Comparison of ENCODE assay signal across 1 cellular context in the genomic region with DNA sequence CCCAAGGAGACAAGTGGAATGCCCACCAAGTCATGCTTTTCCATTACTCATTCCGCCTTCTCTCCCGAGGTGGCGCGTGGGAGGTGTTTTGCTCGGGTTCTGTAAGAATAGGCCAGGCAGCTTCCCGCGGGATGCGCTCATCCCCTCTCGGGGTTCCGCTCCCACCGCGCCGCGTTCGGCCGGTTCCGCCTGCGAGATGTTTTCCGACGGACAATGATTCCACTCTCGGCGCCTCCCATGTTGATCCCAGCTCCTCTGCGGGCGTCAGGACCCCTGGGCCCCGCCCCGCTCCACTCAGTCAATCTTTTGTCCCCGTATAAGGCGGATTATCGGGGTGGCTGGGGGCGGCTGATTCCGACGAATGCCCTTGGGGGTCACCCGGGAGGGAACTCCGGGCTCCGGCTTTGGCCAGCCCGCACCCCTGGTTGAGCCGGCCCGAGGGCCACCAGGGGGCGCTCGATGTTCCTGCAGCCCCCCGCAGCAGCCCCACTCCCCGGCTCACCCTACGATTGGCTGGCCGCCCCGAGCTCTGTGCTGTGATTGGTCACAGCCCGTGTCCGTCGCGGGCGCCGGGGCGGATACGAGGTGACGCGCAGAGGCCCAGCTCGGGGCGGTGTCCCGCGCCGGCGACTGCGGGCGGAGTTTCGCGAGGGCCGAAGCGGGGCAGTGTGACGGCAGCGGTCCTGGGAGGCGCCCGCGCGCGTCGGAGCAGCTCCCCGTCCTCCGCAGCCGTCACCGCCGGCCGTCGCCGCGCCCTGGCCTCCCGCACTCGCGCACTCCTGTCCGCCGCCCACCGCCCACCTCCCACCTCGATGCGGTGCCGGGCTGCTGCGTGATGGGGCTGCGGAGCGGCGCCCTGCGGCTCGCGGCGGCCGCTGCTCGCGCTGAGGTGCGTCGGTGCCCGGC.
TF ChIP-seq lines count a peak whose summit lies in the region.

A gene with protein sequence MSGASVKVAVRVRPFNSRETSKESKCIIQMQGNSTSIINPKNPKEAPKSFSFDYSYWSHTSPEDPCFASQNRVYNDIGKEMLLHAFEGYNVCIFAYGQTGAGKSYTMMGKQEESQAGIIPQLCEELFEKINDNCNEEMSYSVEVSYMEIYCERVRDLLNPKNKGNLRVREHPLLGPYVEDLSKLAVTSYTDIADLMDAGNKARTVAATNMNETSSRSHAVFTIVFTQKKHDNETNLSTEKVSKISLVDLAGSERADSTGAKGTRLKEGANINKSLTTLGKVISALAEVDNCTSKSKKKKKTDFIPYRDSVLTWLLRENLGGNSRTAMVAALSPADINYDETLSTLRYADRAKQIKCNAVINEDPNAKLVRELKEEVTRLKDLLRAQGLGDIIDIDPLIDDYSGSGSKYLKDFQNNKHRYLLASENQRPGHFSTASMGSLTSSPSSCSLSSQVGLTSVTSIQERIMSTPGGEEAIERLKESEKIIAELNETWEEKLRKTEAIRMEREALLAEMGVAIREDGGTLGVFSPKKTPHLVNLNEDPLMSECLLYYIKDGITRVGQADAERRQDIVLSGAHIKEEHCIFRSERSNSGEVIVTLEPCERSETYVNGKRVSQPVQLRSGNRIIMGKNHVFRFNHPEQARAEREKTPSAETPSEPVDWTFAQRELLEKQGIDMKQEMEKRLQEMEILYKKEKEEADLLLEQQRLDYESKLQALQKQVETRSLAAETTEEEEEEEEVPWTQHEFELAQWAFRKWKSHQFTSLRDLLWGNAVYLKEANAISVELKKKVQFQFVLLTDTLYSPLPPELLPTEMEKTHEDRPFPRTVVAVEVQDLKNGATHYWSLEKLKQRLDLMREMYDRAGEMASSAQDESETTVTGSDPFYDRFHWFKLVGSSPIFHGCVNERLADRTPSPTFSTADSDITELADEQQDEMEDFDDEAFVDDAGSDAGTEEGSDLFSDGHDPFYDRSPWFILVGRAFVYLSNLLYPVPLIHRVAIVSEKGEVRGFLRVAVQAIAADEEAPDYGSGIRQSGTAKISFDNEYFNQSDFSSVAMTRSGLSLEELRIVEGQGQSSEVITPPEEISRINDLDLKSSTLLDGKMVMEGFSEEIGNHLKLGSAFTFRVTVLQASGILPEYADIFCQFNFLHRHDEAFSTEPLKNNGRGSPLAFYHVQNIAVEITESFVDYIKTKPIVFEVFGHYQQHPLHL (N-terminal part only) (plus strand): TSS at position 666 of the 906 bp plus-strand sequence. CDS start 21,759 bp downstream, outside the sequence.

TF ChIP-seq in HepG2, 621 proteins besides CTCF, POLR2A, EP300 and RAD21 (continued from another document and continues in another):
- TF ChIP-seq, protein P1, sequence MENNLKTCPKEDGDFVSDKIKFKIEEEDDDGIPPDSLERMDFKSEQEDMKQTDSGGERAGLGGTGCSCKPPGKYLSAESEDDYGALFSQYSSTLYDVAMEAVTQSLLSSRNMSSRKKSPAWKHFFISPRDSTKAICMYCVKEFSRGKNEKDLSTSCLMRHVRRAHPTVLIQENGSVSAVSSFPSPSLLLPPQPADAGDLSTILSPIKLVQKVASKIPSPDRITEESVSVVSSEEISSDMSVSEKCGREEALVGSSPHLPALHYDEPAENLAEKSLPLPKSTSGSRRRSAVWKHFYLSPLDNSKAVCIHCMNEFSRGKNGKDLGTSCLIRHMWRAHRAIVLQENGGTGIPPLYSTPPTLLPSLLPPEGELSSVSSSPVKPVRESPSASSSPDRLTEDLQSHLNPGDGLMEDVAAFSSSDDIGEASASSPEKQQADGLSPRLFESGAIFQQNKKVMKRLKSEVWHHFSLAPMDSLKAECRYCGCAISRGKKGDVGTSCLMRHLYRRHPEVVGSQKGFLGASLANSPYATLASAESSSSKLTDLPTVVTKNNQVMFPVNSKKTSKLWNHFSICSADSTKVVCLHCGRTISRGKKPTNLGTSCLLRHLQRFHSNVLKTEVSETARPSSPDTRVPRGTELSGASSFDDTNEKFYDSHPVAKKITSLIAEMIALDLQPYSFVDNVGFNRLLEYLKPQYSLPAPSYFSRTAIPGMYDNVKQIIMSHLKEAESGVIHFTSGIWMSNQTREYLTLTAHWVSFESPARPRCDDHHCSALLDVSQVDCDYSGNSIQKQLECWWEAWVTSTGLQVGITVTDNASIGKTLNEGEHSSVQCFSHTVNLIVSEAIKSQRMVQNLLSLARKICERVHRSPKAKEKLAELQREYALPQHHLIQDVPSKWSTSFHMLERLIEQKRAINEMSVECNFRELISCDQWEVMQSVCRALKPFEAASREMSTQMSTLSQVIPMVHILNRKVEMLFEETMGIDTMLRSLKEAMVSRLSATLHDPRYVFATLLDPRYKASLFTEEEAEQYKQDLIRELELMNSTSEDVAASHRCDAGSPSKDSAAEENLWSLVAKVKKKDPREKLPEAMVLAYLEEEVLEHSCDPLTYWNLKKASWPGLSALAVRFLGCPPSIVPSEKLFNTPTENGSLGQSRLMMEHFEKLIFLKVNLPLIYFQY (CRISPR knock-in tag; IDR thresholded peaks at IDR 0.05; ENCODE audit: borderline replicate concordance): no peak; the same call in 1 of the 2 replicates
- TF ChIP-seq PRPF4 (IDR thresholded peaks at IDR 0.05; ENCODE audit: low read depth, low read length, poor library complexity, severe bottlenecking) (no peak), ZNF777 (CRISPR knock-in tag; IDR thresholded peaks at IDR 0.05) (peak; percentile 94), MEF2D (CRISPR knock-in tag; IDR thresholded peaks at IDR 0.05) (0 out of 2 replicates have a peak, but pooled peaks have one; percentile 37), NR2F6 (IDR thresholded peaks at IDR 0.05) (no peak), NR2F6 (CRISPR knock-in tag; IDR thresholded peaks at IDR 0.05) (no peak; the same call in 1 of the 2 replicates), ZFY (CRISPR knock-in tag; IDR thresholded peaks at IDR 0.05) (peak; percentile 81), ERF (CRISPR knock-in tag; IDR thresholded peaks at IDR 0.05) (no peak; the same call in 1 of the 2 replicates), ZNF292 (CRISPR knock-in tag; IDR thresholded peaks at IDR 0.05; ENCODE audit: borderline replicate concordance, low read depth) (peak; percentile 34; the same call in 1 of the 2 replicates), ZNF878 (CRISPR knock-in tag; IDR thresholded peaks at IDR 0.05) (no peak), IKZF4 (CRISPR knock-in tag; IDR thresholded peaks at IDR 0.05; ENCODE audit: borderline replicate concordance, low read depth, not compliant biosample characterization) (no peak), WIZ (CRISPR knock-in tag; IDR thresholded peaks at IDR 0.05) (no peak), MAFK (conservative IDR thresholded peaks at IDR 0.05 in 1 of 2, IDR thresholded peaks at IDR 0.05 in 1 of 2; ENCODE audit: low read length in 2 of 2) (no peak), KDM5B (CRISPR knock-in tag; IDR thresholded peaks at IDR 0.05; ENCODE audit: borderline replicate concordance) (peak; percentile 90; the same call in 1 of the 2 replicates), ZBTB7A (CRISPR knock-in tag; IDR thresholded peaks at IDR 0.05) (peak; percentile 73), YEATS2 (CRISPR knock-in tag; IDR thresholded peaks at IDR 0.05; ENCODE audit: borderline replicate concordance) (peak; percentile 72; the same call in 1 of the 2 replicates), MIER2 (CRISPR knock-in tag; IDR thresholded peaks at IDR 0.05) (no peak), MAF1 (CRISPR knock-in tag; IDR thresholded peaks at IDR 0.05; ENCODE audit: borderline replicate concordance) (peak; percentile 43; the same call in 1 of the 2 replicates), ZNF33A (CRISPR knock-in tag; IDR thresholded peaks at IDR 0.05; ENCODE audit: borderline replicate concordance) (0 out of 2 replicates have a peak, but pooled peaks have one; percentile 55), ELF4 (CRISPR knock-in tag; IDR thresholded peaks at IDR 0.05; ENCODE audit: borderline replicate concordance) (no peak)
- TF ChIP-seq, protein P2, sequence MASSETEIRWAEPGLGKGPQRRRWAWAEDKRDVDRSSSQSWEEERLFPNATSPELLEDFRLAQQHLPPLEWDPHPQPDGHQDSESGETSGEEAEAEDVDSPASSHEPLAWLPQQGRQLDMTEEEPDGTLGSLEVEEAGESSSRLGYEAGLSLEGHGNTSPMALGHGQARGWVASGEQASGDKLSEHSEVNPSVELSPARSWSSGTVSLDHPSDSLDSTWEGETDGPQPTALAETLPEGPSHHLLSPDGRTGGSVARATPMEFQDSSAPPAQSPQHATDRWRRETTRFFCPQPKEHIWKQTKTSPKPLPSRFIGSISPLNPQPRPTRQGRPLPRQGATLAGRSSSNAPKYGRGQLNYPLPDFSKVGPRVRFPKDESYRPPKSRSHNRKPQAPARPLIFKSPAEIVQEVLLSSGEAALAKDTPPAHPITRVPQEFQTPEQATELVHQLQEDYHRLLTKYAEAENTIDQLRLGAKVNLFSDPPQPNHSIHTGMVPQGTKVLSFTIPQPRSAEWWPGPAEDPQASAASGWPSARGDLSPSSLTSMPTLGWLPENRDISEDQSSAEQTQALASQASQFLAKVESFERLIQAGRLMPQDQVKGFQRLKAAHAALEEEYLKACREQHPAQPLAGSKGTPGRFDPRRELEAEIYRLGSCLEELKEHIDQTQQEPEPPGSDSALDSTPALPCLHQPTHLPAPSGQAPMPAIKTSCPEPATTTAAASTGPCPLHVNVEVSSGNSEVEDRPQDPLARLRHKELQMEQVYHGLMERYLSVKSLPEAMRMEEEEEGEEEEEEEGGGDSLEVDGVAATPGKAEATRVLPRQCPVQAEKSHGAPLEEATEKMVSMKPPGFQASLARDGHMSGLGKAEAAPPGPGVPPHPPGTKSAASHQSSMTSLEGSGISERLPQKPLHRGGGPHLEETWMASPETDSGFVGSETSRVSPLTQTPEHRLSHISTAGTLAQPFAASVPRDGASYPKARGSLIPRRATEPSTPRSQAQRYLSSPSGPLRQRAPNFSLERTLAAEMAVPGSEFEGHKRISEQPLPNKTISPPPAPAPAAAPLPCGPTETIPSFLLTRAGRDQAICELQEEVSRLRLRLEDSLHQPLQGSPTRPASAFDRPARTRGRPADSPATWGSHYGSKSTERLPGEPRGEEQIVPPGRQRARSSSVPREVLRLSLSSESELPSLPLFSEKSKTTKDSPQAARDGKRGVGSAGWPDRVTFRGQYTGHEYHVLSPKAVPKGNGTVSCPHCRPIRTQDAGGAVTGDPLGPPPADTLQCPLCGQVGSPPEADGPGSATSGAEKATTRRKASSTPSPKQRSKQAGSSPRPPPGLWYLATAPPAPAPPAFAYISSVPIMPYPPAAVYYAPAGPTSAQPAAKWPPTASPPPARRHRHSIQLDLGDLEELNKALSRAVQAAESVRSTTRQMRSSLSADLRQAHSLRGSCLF (CRISPR knock-in tag; IDR thresholded peaks at IDR 0.05; ENCODE audit: borderline replicate concordance): peak; percentile 29; the same call in 1 of the 2 replicates
- TF ChIP-seq, protein P3, sequence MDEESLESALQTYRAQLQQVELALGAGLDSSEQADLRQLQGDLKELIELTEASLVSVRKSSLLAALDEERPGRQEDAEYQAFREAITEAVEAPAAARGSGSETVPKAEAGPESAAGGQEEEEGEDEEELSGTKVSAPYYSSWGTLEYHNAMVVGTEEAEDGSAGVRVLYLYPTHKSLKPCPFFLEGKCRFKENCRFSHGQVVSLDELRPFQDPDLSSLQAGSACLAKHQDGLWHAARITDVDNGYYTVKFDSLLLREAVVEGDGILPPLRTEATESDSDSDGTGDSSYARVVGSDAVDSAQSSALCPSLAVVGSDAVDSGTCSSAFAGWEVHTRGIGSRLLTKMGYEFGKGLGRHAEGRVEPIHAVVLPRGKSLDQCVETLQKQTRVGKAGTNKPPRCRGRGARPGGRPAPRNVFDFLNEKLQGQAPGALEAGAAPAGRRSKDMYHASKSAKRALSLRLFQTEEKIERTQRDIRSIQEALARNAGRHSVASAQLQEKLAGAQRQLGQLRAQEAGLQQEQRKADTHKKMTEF (CRISPR knock-in tag; IDR thresholded peaks at IDR 0.05): peak; percentile 89
- TF ChIP-seq, protein P4, sequence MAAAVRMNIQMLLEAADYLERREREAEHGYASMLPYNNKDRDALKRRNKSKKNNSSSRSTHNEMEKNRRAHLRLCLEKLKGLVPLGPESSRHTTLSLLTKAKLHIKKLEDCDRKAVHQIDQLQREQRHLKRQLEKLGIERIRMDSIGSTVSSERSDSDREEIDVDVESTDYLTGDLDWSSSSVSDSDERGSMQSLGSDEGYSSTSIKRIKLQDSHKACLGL (CRISPR knock-in tag; IDR thresholded peaks at IDR 0.05): peak; percentile 64; the same call in 1 of the 2 replicates
- TF ChIP-seq, protein P5, sequence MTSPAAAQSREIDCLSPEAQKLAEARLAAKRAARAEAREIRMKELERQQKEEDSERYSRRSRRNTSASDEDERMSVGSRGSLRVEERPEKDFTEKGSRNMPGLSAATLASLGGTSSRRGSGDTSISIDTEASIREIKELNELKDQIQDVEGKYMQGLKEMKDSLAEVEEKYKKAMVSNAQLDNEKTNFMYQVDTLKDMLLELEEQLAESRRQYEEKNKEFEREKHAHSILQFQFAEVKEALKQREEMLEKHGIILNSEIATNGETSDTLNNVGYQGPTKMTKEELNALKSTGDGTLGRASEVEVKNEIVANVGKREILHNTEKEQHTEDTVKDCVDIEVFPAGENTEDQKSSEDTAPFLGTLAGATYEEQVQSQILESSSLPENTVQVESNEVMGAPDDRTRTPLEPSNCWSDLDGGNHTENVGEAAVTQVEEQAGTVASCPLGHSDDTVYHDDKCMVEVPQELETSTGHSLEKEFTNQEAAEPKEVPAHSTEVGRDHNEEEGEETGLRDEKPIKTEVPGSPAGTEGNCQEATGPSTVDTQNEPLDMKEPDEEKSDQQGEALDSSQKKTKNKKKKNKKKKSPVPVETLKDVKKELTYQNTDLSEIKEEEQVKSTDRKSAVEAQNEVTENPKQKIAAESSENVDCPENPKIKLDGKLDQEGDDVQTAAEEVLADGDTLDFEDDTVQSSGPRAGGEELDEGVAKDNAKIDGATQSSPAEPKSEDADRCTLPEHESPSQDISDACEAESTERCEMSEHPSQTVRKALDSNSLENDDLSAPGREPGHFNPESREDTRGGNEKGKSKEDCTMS (CRISPR knock-in tag; conservative IDR thresholded peaks at IDR 0.05): no peak
- TF ChIP-seq, protein P6, sequence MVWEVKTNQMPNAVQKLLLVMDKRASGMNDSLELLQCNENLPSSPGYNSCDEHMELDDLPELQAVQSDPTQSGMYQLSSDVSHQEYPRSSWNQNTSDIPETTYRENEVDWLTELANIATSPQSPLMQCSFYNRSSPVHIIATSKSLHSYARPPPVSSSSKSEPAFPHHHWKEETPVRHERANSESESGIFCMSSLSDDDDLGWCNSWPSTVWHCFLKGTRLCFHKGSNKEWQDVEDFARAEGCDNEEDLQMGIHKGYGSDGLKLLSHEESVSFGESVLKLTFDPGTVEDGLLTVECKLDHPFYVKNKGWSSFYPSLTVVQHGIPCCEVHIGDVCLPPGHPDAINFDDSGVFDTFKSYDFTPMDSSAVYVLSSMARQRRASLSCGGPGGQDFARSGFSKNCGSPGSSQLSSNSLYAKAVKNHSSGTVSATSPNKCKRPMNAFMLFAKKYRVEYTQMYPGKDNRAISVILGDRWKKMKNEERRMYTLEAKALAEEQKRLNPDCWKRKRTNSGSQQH (CRISPR knock-in tag; IDR thresholded peaks at IDR 0.05; ENCODE audit: low read depth): no peak
- TF ChIP-seq, protein P7, sequence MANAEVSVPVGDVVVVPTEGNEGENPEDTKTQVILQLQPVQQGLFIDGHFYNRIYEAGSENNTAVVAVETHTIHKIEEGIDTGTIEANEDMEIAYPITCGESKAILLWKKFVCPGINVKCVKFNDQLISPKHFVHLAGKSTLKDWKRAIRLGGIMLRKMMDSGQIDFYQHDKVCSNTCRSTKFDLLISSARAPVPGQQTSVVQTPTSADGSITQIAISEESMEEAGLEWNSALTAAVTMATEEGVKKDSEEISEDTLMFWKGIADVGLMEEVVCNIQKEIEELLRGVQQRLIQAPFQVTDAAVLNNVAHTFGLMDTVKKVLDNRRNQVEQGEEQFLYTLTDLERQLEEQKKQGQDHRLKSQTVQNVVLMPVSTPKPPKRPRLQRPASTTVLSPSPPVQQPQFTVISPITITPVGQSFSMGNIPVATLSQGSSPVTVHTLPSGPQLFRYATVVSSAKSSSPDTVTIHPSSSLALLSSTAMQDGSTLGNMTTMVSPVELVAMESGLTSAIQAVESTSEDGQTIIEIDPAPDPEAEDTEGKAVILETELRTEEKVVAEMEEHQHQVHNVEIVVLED (CRISPR knock-in tag; IDR thresholded peaks at IDR 0.05; ENCODE audit: borderline replicate concordance): peak; percentile 89
